Comparison of ENCODE assay signal across 1 cellular context in genomic region chr19:964761-965694, GRCh38.
TF ChIP-seq lines count a peak whose summit lies in the region.

No MANE protein-coding gene starts in this region.

TF ChIP-seq in HepG2, 621 proteins besides CTCF, POLR2A, EP300 and RAD21:
- TF ChIP-seq ZNF121 (CRISPR knock-in tag; IDR thresholded peaks at IDR 0.05): peak; percentile 79
- TF ChIP-seq SIN3A (IDR thresholded peaks at IDR 0.05; ENCODE audit: borderline replicate concordance, low read depth, low read length): no peak
- 0 out of 2 replicates have a peak, but pooled peaks have one; percentile 17 for TF ChIP-seq ZNF362 (CRISPR knock-in tag; IDR thresholded peaks at IDR 0.05; ENCODE audit: borderline replicate concordance)
- TF ChIP-seq RBM22 (optimal IDR thresholded peaks at IDR 0.05; ENCODE audit: low read length): peak; percentile 88
- no peak for TF ChIP-seq GMEB1 (CRISPR knock-in tag; IDR thresholded peaks at IDR 0.05; ENCODE audit: borderline replicate concordance)
- TF ChIP-seq TSC22D2 (CRISPR knock-in tag; IDR thresholded peaks at IDR 0.05; ENCODE audit: borderline replicate concordance): no peak
- 0 out of 2 replicates have a peak, but pooled peaks have one; percentile 40 for TF ChIP-seq ZNF629 (CRISPR knock-in tag; conservative IDR thresholded peaks at IDR 0.05)
- TF ChIP-seq SRF (IDR thresholded peaks at IDR 0.05; ENCODE audit: low read depth, low read length): peak; percentile 79
- no peak for TF ChIP-seq ZNF337 (CRISPR knock-in tag; IDR thresholded peaks at IDR 0.05; ENCODE audit: borderline replicate concordance, low read depth)
- TF ChIP-seq HNRNPL (IDR thresholded peaks at IDR 0.05; ENCODE audit: low read depth, low read length): 0 out of 2 replicates have a peak, but pooled peaks have one; percentile 22
